ENCODE assay signal across 24 cellular contexts in genomic region chr6:39938773-39939381, GRCh38. TPM values are rescaled to one million over a fixed set of nuclear protein-coding genes. Genes with fewer than 3 reads are reported as not detected.
DNase-seq lines count a peak whose midpoint lies in the region; ATAC-seq and TF ChIP-seq lines count a peak whose summit lies in the region.
"Had no signal": no experiment of that assay in that cellular context is flagged by ENCODE, and none has a peak within 500 bp of the region (broad histone marks: within the 10 kb centered on the region; RNA-seq: fewer than 3 reads in every experiment).

No MANE protein-coding gene starts in this region.

- WGBS in thyroid gland, 2 donors: 73 to 78% methylated on average over 6 of the region's 6 CpGs

- TF ChIP-seq POLR2A in thyroid gland (IDR thresholded peaks at IDR 0.05): no peak

- H3K9me3 ChIP-seq in HEK293 (ENCODE audit: control insufficient read depth, insufficient read depth, low read depth, low read length): no peaks in the 10 kb centered on the region
- H3K9me3 ChIP-seq in cardiac muscle cell (ENCODE audit: low read depth): no peaks in the 10 kb centered on the region
- H3K9me3 ChIP-seq in thyroid gland: no peaks in the 10 kb centered on the region
- H3K9me3 ChIP-seq: esophagus muscularis mucosa, SJSA1, spleen, testis had no signal

- H3K27me3 Mint-ChIP-seq in activated naive CD8-positive, alpha-beta T cell treated with anti-CD3 and anti-CD28 coated beads for 36 hours: no peaks in the 10 kb centered on the region

- TF ChIP-seq CTCF in HEK293 (tag by site-specific recombination; IDR thresholded peaks at IDR 0.05) (no peak), cardiac muscle cell (IDR thresholded peaks at IDR 0.05; ENCODE audit: low read depth, low read length) (no peak), thyroid gland (IDR thresholded peaks at IDR 0.05) (no peak)

- peaks cover 4% of the 10 kb centered on the region for H3K4me1 Mint-ChIP-seq in activated naive CD8-positive, alpha-beta T cell treated with anti-CD3 and anti-CD28 coated beads for 36 hours
- H3K4me1 Mint-ChIP-seq: memory B cell had no signal

- no peaks in the 10 kb centered on the region for H3K9me3 Mint-ChIP-seq in activated naive CD8-positive, alpha-beta T cell treated with anti-CD3 and anti-CD28 coated beads for 36 hours
- H3K9me3 Mint-ChIP-seq: activated B cell treated with CpG ODN at 0.5 μM for 24 hours; activated naive CD8-positive, alpha-beta T cell treated with anti-CD3 and anti-CD28 coated beads, Interleukin-2, amount 50 U/mL, for 24 hours; memory B cell; natural killer cell treated with Interleukin-12 subunit alpha and Interleukin-12 subunit beta and Interleukin-15 and Interleukin-18, amount 100 ng/mL, for 72 hours had no signal

- H3K27me3 ChIP-seq in cardiac muscle cell: no peaks in the 10 kb centered on the region
- H3K27me3 ChIP-seq in thyroid gland: no peaks in the 10 kb centered on the region
- H3K27me3 ChIP-seq: esophagus muscularis mucosa, SJSA1, testis had no signal

- CTCF ChIA-PET in HEK293 (lab: Yijun Ruan, JAX): interaction anchor here (0.7 to 0.9 kb wide), 4 partner anchors 11 to 73 kb away, joined by 3 to 5 read pairs (median 4); no protein-coding TSS in a partner anchor

- H3K4me3 Mint-ChIP-seq in activated naive CD8-positive, alpha-beta T cell treated with anti-CD3 and anti-CD28 coated beads for 36 hours: no peak overlapping the region
- H3K4me3 Mint-ChIP-seq: activated B cell treated with CpG ODN at 0.5 μM for 24 hours; activated naive CD8-positive, alpha-beta T cell treated with anti-CD3 and anti-CD28 coated beads, Interleukin-2, amount 50 U/mL, for 24 hours; memory B cell; natural killer cell treated with Interleukin-12 subunit alpha and Interleukin-12 subunit beta and Interleukin-15 and Interleukin-18, amount 100 ng/mL, for 72 hours had no signal

- no peak overlapping the region for H3K4me3 ChIP-seq in HEK293 (ENCODE audit: low read depth, low read length)
- no peak overlapping the region for H3K4me3 ChIP-seq in cardiac muscle cell
- H3K4me3 ChIP-seq in thyroid gland (replicated peaks in 1 of 3): no peak overlapping the region
- H3K4me3 ChIP-seq: esophagus muscularis mucosa, SJSA1, spleen, testis had no signal

- no peak for ATAC-seq in GM21576 (IDR thresholded peaks at IDR 0.05; ENCODE audit: unreplicated experiment)
- ATAC-seq: activated naive CD8-positive, alpha-beta T cell treated with anti-CD3 and anti-CD28 coated beads, Interleukin-2, amount 50 U/mL, for 24 hours; natural killer cell treated with Interleukin-12 subunit alpha and Interleukin-12 subunit beta and Interleukin-15 and Interleukin-18, amount 100 ng/mL, for 72 hours; PC-3 had no signal

- no peak overlapping the region for H3K27ac ChIP-seq in HEK293 (ENCODE audit: extremely low read depth, low read depth, low read length)
- H3K27ac ChIP-seq in cardiac muscle cell: peak overlapping the region; percentile 64
- no peak overlapping the region for H3K27ac ChIP-seq in thyroid gland
- H3K27ac ChIP-seq: esophagus muscularis mucosa, SJSA1, spleen, testis had no signal

- no peaks in the 10 kb centered on the region for H3K36me3 ChIP-seq in HEK293 (ENCODE audit: control insufficient read depth in 2 of 2, insufficient read depth in 1 of 2, low read length in 2 of 2)
- H3K36me3 ChIP-seq in cardiac muscle cell: no peaks in the 10 kb centered on the region
- H3K36me3 ChIP-seq in thyroid gland: no peaks in the 10 kb centered on the region
- H3K36me3 ChIP-seq: esophagus muscularis mucosa, SJSA1, spleen had no signal

- POLR2A ChIA-PET in HEK293 (lab: Yijun Ruan, JAX): no interaction called here

- intact Hi-C loops in thyroid gland (cut with DNase I): no loop called here

- H3K4me1 ChIP-seq in HEK293 (ENCODE audit: control insufficient read depth, insufficient read depth, low read length): peaks cover 17% of the 10 kb centered on the region
- peaks cover 17% of the 10 kb centered on the region for H3K4me1 ChIP-seq in cardiac muscle cell (ENCODE audit: low read depth)
- H3K4me1 ChIP-seq in thyroid gland: peaks cover 0 to 3% of the 10 kb centered on the region in 2 donors
- H3K4me1 ChIP-seq: testis had no signal

- H3K36me3 Mint-ChIP-seq in activated naive CD8-positive, alpha-beta T cell treated with anti-CD3 and anti-CD28 coated beads for 36 hours: no peaks in the 10 kb centered on the region
- H3K36me3 Mint-ChIP-seq: memory B cell; natural killer cell treated with Interleukin-12 subunit alpha and Interleukin-12 subunit beta and Interleukin-15 and Interleukin-18, amount 100 ng/mL, for 72 hours had no signal

- peak; percentile 66 for DNase-seq in NCI-H510A (lab: John Stamatoyannopoulos, UW)
- DNase-seq in cardiac muscle cell (ENCODE audit: low read depth in 1 of 2, low spot score in 1 of 2): peak in 1 of 2 donors; percentile 12
- DNase-seq in myocyte (ENCODE audit: low read depth): peak; percentile 18
- no peak for DNase-seq in RPMI8226
- no peak for DNase-seq in activated naive CD8-positive, alpha-beta T cell treated with anti-CD3 and anti-CD28 coated beads for 36 hours
- no peak for DNase-seq in thyroid gland
- DNase-seq: activated B cell treated with CpG ODN at 0.5 μM for 24 hours; activated CD8-positive, alpha-beta memory T cell treated with anti-CD3 and anti-CD28 coated beads for 24 hours; activated naive CD8-positive, alpha-beta T cell treated with anti-CD3 and anti-CD28 coated beads, Interleukin-2, amount 50 U/mL, for 24 hours; AML-193; glutamatergic neuron; MM.1S; NCI-H1694; PC-3; spleen; T-helper 2 cell; testis had no signal

- H3K27ac Mint-ChIP-seq in activated naive CD8-positive, alpha-beta T cell treated with anti-CD3 and anti-CD28 coated beads for 36 hours: no peak overlapping the region
- H3K27ac Mint-ChIP-seq: activated B cell treated with CpG ODN at 0.5 μM for 24 hours; activated naive CD8-positive, alpha-beta T cell treated with anti-CD3 and anti-CD28 coated beads, Interleukin-2, amount 50 U/mL, for 24 hours; memory B cell; natural killer cell treated with Interleukin-12 subunit alpha and Interleukin-12 subunit beta and Interleukin-15 and Interleukin-18, amount 100 ng/mL, for 72 hours; progenitor cell of endocrine pancreas had no signal

TF ChIP-seq in HEK293, 187 proteins besides CTCF, POLR2A, EP300 and RAD21 (continues in another document):
- TF ChIP-seq ZNF677 (tag by site-specific recombination; IDR thresholded peaks at IDR 0.05) (no peak), OSR2 (tag by site-specific recombination; IDR thresholded peaks at IDR 0.05) (no peak), ZNF561 (tag by site-specific recombination; IDR thresholded peaks at IDR 0.05; ENCODE audit: borderline replicate concordance) (no peak), ZNF248 (tag by site-specific recombination; IDR thresholded peaks at IDR 0.05) (no peak), ZFP41 (tag by site-specific recombination; IDR thresholded peaks at IDR 0.05; ENCODE audit: borderline replicate concordance) (no peak), ZNF473 (tag by site-specific recombination; IDR thresholded peaks at IDR 0.05) (no peak), ZNF423 (tag by site-specific recombination; IDR thresholded peaks at IDR 0.05) (0 out of 2 replicates have a peak, but pooled peaks have one; percentile 45), ZFP69B (tag by site-specific recombination; IDR thresholded peaks at IDR 0.05) (no peak), ZNF121 (tag by site-specific recombination; IDR thresholded peaks at IDR 0.05) (no peak), ZNF214 (tag by site-specific recombination; IDR thresholded peaks at IDR 0.05; ENCODE audit: borderline replicate concordance) (no peak), KLF1 (tag by site-specific recombination; IDR thresholded peaks at IDR 0.05) (peak; percentile 29; the same call in 1 of the 2 replicates), ZNF155 (tag by site-specific recombination; IDR thresholded peaks at IDR 0.05) (no peak), ZNF76 (tag by site-specific recombination; IDR thresholded peaks at IDR 0.05; ENCODE audit: borderline replicate concordance, low read depth) (no peak), SCRT1 (tag by site-specific recombination; IDR thresholded peaks at IDR 0.05; ENCODE audit: borderline replicate concordance) (no peak)
- TF ChIP-seq, protein P1, sequence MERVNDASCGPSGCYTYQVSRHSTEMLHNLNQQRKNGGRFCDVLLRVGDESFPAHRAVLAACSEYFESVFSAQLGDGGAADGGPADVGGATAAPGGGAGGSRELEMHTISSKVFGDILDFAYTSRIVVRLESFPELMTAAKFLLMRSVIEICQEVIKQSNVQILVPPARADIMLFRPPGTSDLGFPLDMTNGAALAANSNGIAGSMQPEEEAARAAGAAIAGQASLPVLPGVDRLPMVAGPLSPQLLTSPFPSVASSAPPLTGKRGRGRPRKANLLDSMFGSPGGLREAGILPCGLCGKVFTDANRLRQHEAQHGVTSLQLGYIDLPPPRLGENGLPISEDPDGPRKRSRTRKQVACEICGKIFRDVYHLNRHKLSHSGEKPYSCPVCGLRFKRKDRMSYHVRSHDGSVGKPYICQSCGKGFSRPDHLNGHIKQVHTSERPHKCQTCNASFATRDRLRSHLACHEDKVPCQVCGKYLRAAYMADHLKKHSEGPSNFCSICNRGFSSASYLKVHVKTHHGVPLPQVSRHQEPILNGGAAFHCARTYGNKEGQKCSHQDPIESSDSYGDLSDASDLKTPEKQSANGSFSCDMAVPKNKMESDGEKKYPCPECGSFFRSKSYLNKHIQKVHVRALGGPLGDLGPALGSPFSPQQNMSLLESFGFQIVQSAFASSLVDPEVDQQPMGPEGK (tag by site-specific recombination; IDR thresholded peaks at IDR 0.05): peak; percentile 42; the same call in 1 of the 2 replicates
- TF ChIP-seq, protein P2, sequence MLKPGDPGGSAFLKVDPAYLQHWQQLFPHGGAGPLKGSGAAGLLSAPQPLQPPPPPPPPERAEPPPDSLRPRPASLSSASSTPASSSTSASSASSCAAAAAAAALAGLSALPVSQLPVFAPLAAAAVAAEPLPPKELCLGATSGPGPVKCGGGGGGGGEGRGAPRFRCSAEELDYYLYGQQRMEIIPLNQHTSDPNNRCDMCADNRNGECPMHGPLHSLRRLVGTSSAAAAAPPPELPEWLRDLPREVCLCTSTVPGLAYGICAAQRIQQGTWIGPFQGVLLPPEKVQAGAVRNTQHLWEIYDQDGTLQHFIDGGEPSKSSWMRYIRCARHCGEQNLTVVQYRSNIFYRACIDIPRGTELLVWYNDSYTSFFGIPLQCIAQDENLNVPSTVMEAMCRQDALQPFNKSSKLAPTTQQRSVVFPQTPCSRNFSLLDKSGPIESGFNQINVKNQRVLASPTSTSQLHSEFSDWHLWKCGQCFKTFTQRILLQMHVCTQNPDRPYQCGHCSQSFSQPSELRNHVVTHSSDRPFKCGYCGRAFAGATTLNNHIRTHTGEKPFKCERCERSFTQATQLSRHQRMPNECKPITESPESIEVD (tag by site-specific recombination; IDR thresholded peaks at IDR 0.05): 0 out of 2 replicates have a peak, but pooled peaks have one; percentile 29

RNA-seq across cellular contexts. Expression of gene MOCS1, which starts 4.6 kb away (rescaled TPM):
- total RNA-seq in cardiac muscle cell (18.9 and 21.5 TPM in 2 replicates), myocyte (12.8 and 14.6 TPM in 2 replicates), thyroid gland (10 to 100 TPM; 23.4 to 39.8 (median 33.1) TPM)
- 12.4 and 16.9 TPM in 2 replicates for polyA plus RNA-seq in cardiac muscle cell
- 13.6 TPM for polyA plus RNA-seq in myocyte (2012)
- total RNA-seq in activated naive CD8-positive, alpha-beta T cell treated with anti-CD3 and anti-CD28 coated beads for 36 hours: 1 to 10 TPM; 3.3 to 4.1 TPM

Comparison
In these comparisons a context has a peak if more than half of its experiments do, and no peak if none do; other contexts are left out.
1. DNase-seq: peak in NCI-H510A (single experiment) and myocyte (single experiment); none in RPMI8226 (single experiment), activated naive CD8-positive, alpha-beta T cell treated with anti-CD3 and anti-CD28 coated beads for 36 hours (single experiment) and thyroid gland (0 of 2).